In the genomic region with DNA sequence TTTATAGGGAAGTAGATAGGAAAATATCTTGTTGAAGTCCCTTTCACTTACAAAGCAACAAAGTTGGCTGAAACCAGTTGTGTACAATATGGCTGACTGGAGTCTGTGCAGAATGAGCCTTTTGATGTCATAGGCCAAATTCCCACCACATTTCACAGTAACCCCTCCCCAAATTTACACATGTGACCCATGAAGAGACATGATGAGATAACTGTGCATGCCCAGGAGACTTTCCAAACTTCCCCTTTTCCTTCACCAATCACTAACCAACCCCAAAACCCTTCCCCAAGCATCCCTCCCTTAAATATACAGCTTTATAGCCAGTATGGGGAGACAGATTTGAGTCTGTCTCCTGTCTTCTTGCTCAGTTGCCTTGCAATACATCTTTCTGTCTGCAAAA, we compare ENCODE assay signal across 21 cellular contexts.
"Had no signal": no experiment of that assay in that cellular context is flagged by ENCODE, and none has a peak within 500 bp of the region (broad histone marks: within the 10 kb centered on the region; RNA-seq: fewer than 3 reads in every experiment).

No MANE protein-coding gene starts in this region.

- H3K36me3 ChIP-seq: brain microvascular endothelial cell, colonic mucosa, tibial nerve, uterus had no signal

- H3K27me3 Mint-ChIP-seq: activated CD4-positive, alpha-beta T cell treated with anti-CD3 and anti-CD28 coated beads, Interleukin-2, amount 10 ng/mL, durations not matched to agents 7 days and 5 days; stimulated activated naive CD8-positive, alpha-beta T cell treated with anti-CD3 and anti-CD28 coated beads, Interleukin-15, Interleukin-2, amounts not matched to agents 100 ng/mL and 50 ng/mL, for 24 hours had no signal

- H3K4me1 Mint-ChIP-seq: central memory CD8-positive, alpha-beta T cell had no signal

- H3K27ac Mint-ChIP-seq: activated CD4-positive, alpha-beta T cell treated with anti-CD3 and anti-CD28 coated beads, Interleukin-2, amount 10 ng/mL, durations not matched to agents 7 days and 5 days; endodermal cell; progenitor cell of endocrine pancreas; stimulated activated naive CD8-positive, alpha-beta T cell treated with anti-CD3 and anti-CD28 coated beads, Interleukin-15, Interleukin-2, amounts not matched to agents 100 ng/mL and 50 ng/mL, for 24 hours had no signal

- DNase-seq: activated CD4-positive, alpha-beta T cell treated with anti-CD3 and anti-CD28 coated beads, Interleukin-2, amount 10 ng/mL, durations not matched to agents 7 days and 5 days; activated CD4-positive, CD25-positive, alpha-beta regulatory T cell; activated CD8-positive, alpha-beta memory T cell treated with anti-CD3 and anti-CD28 coated beads, Interleukin-2, amount 50 U/mL, for 4 hours; activated effector memory CD4-positive, alpha-beta T cell treated with Interleukin-2 at 50 U/mL for 16 hours; activated naive CD4-positive, alpha-beta T cell treated with anti-CD3 and anti-CD28 coated beads, Interleukin-2, amount 50 U/mL, for 16 hours; activated T-cell treated with anti-CD3 and anti-CD28 coated beads, Interleukin-2, amount 50 U/mL, for 48 hours; aorta; brain microvascular endothelial cell; colonic mucosa; endodermal cell; foreskin keratinocyte; islet precursor cell; stimulated activated CD4-positive, alpha-beta T cell treated with anti-CD3 and anti-CD28 coated beads, Interleukin-12 subunit alpha, Interleukin-12 subunit beta, amount 100 ng/mL, for 4 hours; T-helper 9 cell; uterus had no signal

- H3K27ac ChIP-seq: brain microvascular endothelial cell, colonic mucosa, epithelial cell of prostate, foreskin keratinocyte, uterus had no signal

- ATAC-seq: foreskin keratinocyte had no signal

- H3K4me3 Mint-ChIP-seq: activated CD4-positive, alpha-beta T cell treated with anti-CD3 and anti-CD28 coated beads, Interleukin-2, amount 10 ng/mL, durations not matched to agents 7 days and 5 days; central memory CD8-positive, alpha-beta T cell; endodermal cell; stimulated activated naive CD8-positive, alpha-beta T cell treated with anti-CD3 and anti-CD28 coated beads, Interleukin-15, Interleukin-2, amounts not matched to agents 100 ng/mL and 50 ng/mL, for 24 hours had no signal

- H3K9me3 Mint-ChIP-seq: central memory CD8-positive, alpha-beta T cell; endodermal cell; stimulated activated naive CD8-positive, alpha-beta T cell treated with anti-CD3 and anti-CD28 coated beads, Interleukin-15, Interleukin-2, amounts not matched to agents 100 ng/mL and 50 ng/mL, for 24 hours had no signal

- H3K4me1 ChIP-seq: colonic mucosa, foreskin keratinocyte, uterus had no signal

- H3K4me3 ChIP-seq: colonic mucosa, lung, tibial nerve, uterus had no signal

- H3K9me3 ChIP-seq: colonic mucosa, tibial nerve, uterus had no signal

- H3K27me3 ChIP-seq: brain microvascular endothelial cell, colonic mucosa, tibial nerve, uterus had no signal
